Comparison of ENCODE assay signal across 19 cellular contexts in genomic region chr6:85250586-85251216, GRCh38.
A peak's percentile ranks its signal among the peaks of the same experiment; 100 is the strongest.
DNase-seq lines count a peak whose midpoint lies in the region; ATAC-seq and TF ChIP-seq lines count a peak whose summit lies in the region.
"Had no signal": no experiment of that assay in that cellular context is flagged by ENCODE, and none has a peak within 500 bp of the region (broad histone marks: within the 10 kb centered on the region; RNA-seq: fewer than 3 reads in every experiment).

No MANE protein-coding gene starts in this region.

- no peaks in the 10 kb centered on the region for H3K9me3 ChIP-seq in HAP-1
- H3K9me3 ChIP-seq in uterus, result no peaks in the 10 kb centered on the region
- H3K9me3 ChIP-seq: Peyer's patch had no signal

- no peak for TF ChIP-seq POLR2A in uterus (IDR thresholded peaks at IDR 0.05)

- intact Hi-C loops in left ventricle myocardium superior (cut with micrococcal nuclease), result no loop called here
- intact Hi-C loops in uterus (cut with DNase I; ENCODE audit: low total_unique reads), result no loop called here

- DNase-seq in DMS153 (lab: John Stamatoyannopoulos, UW) (peak; percentile 34), DMS153 treated with DMSO at 0.1 percent for 48 hours (lab: John Stamatoyannopoulos, UW; ENCODE audit: unreplicated experiment) (no peak), cardiac fibroblast (ENCODE audit: low read depth in 2 of 2) (peak; percentile 57 to 64), left ventricle myocardium superior (no peak), smooth muscle cell of the brain vasculature (ENCODE audit: low read depth, low spot score) (peak; percentile 39), HAP-1 (ENCODE audit: low spot score in 2 of 2) (no peak), uterus (no peak), NCI-H1930 (lab: John Stamatoyannopoulos, UW) (no peak)
- DNase-seq: activated T-cell treated with anti-CD3 and anti-CD28 coated beads, Interleukin-2, amount 50 U/mL, for 1 hour; central memory CD4-positive, alpha-beta T cell; MM.1S; NCI-H187; NCI-H82; Peyer's patch had no signal

- H3K4me3 ChIP-seq in cardiac fibroblast (replicated peaks in 1 of 2; ENCODE audit: low read depth in 2 of 2, low read length in 2 of 2) (no peak overlapping the region), HAP-1 (no peak overlapping the region), uterus (no peak overlapping the region)
- H3K4me3 ChIP-seq: BLaER1 treated with 17β-estradiol and CSF1 and Interleukin-3, amounts not matched to agents 10 nM and 100 nM; Peyer's patch; skin epidermis; tibial nerve had no signal

- in situ Hi-C loops in HAP-1 (cut with MboI; ENCODE audit: low sequenced_read_pairs), result no loop called here

- H3K36me3 ChIP-seq in HAP-1 (replicated peaks), result no peaks in the 10 kb centered on the region
- no peaks in the 10 kb centered on the region for H3K36me3 ChIP-seq in uterus
- H3K36me3 ChIP-seq: BLaER1 treated with 17β-estradiol and CSF1 and Interleukin-3, amounts not matched to agents 10 nM and 100 nM; Peyer's patch; tibial nerve had no signal

- H3K27me3 ChIP-seq in HAP-1 (ENCODE audit: low read depth) (no peaks in the 10 kb centered on the region), uterus (no peaks in the 10 kb centered on the region)
- H3K27me3 ChIP-seq: BLaER1 treated with 17β-estradiol and CSF1 and Interleukin-3, amounts not matched to agents 10 nM and 100 nM; Peyer's patch; tibial nerve had no signal

- TF ChIP-seq CTCF in cardiac fibroblast (IDR thresholded peaks at IDR 0.05; ENCODE audit: low read depth, low read length) (no peak), uterus (IDR thresholded peaks at IDR 0.05) (no peak)

- H3K4me1 ChIP-seq in HAP-1, result no peaks in the 10 kb centered on the region
- H3K4me1 ChIP-seq in uterus, result no peaks in the 10 kb centered on the region
- H3K4me1 ChIP-seq: BLaER1 treated with 17β-estradiol and CSF1 and Interleukin-3, amounts not matched to agents 10 nM and 100 nM; Peyer's patch had no signal

- ATAC-seq in left ventricle myocardium superior, result peak; percentile 88
- ATAC-seq: activated naive CD4-positive, alpha-beta T cell treated with anti-CD3 and anti-CD28 coated beads, Interleukin-2, amount 50 U/mL, for 72 hours had no signal

- no peak overlapping the region for H3K27ac ChIP-seq in uterus
- H3K27ac ChIP-seq: 22Rv1; BLaER1 treated with 17β-estradiol and CSF1 and Interleukin-3, amounts not matched to agents 10 nM and 100 nM; Peyer's patch; skin epidermis; tibial nerve had no signal

Comparison
In these comparisons a context has a peak if more than half of its experiments do, and no peak if none do; other contexts are left out.
1. DNase-seq: peak in DMS153 (single experiment), cardiac fibroblast (2 of 2) and smooth muscle cell of the brain vasculature (single experiment); none in DMS153 treated with DMSO at 0.1 percent for 48 hours (single experiment), left ventricle myocardium superior (single experiment), HAP-1 (0 of 2), uterus (0 of 2) and NCI-H1930 (0 of 2).